14 cellular contexts compared by ENCODE assay signal in the genomic region with DNA sequence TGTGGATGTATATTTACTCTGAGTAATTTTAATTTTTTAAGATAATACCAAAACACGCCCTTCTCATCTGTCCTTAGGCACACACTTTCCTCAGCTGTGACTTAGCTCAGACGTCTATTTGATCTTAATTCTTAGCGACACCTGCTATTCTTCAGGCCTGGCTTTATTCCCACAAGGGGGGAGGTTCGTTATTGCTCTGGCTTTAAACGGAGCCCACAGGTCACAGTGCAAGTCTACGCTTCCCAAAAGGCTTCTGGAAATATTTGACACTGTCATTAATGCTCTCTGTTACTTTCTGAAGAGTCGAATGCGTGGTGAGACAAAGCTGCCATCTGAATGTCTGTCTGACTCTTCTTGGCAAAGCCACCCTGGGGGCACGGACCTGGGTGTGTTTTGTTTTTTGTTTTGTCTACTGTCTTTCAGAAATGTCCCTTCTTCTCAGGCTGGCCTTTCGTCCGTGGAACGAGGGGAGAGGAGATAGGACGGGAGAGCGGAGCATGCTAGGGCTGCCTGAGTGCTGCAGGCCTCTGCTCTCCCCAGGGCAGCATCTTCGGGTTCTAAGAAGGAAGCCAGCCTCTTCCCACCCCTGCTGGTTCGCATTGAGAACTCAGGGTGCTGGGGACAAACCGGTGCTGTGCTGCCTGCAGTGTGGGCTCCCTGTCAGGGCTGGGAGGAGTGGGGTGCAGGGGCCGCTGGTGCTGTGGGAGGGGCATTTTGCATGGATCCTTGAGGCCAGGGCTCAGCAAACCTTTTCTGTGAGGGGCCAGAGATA.
"Had no signal": no experiment of that assay in that cellular context is flagged by ENCODE, and none has a peak within 500 bp of the region (broad histone marks: within the 10 kb centered on the region; RNA-seq: fewer than 3 reads in every experiment).

No MANE protein-coding gene starts in this region.

- H3K9me3 ChIP-seq: esophagus muscularis mucosa, neutrophil, sigmoid colon, transverse colon had no signal

- DNase-seq: activated CD4-positive, alpha-beta T cell treated with anti-CD3 and anti-CD28 coated beads, Interleukin-2, amount 50 U/mL, for 4 hours; activated CD4-positive, CD25-positive, alpha-beta regulatory T cell treated with anti-CD3 and anti-CD28 coated beads, Interleukin-2, amount 50 U/mL, for 72 hours; activated CD8-positive, alpha-beta memory T cell treated with anti-CD3 and anti-CD28 coated beads, Interleukin-2, amount 10 ng/mL, durations not matched to agents 7 days and 5 days; activated effector memory CD4-positive, alpha-beta T cell treated with anti-CD3 and anti-CD28 coated beads, Interleukin-2, amount 50 U/mL, for 16 hours; activated T-cell treated with anti-CD3 and anti-CD28 coated beads, Interleukin-2, amount 50 U/mL, for 4 hours; amniotic stem cell; foreskin fibroblast; sigmoid colon; stimulated activated CD4-positive, alpha-beta T cell treated with anti-CD3 and anti-CD28 coated beads, Interleukin-2, amount 100 ng/mL, for 24 hours; stimulated activated naive B cell treated with anti-CD40 and anti-IgM and Interleukin-4, amounts not matched to agents 10 μg/mL and 1 μg/mL and 100 μg/mL, for 72 hours; transverse colon had no signal

- H3K27ac ChIP-seq: neutrophil, transverse colon had no signal

- H3K27me3 Mint-ChIP-seq: stimulated activated naive B cell treated with anti-CD40 and anti-IgM and Interleukin-4, amounts not matched to agents 10 μg/mL and 1 μg/mL and 100 μg/mL, for 72 hours had no signal

- H3K36me3 Mint-ChIP-seq: activated CD8-positive, alpha-beta memory T cell treated with anti-CD3 and anti-CD28 coated beads, Interleukin-2, amount 10 ng/mL, durations not matched to agents 7 days and 5 days; activated naive CD4-positive, alpha-beta T cell treated with anti-CD3 and anti-CD28 coated beads, Interleukin-2, amount 50 U/mL, for 72 hours; stimulated activated naive B cell treated with anti-CD40 and anti-IgM and Interleukin-4, amounts not matched to agents 10 μg/mL and 1 μg/mL and 100 μg/mL, for 72 hours had no signal

- H3K4me1 Mint-ChIP-seq: activated CD8-positive, alpha-beta memory T cell treated with anti-CD3 and anti-CD28 coated beads, Interleukin-2, amount 10 ng/mL, durations not matched to agents 7 days and 5 days had no signal

- ATAC-seq: activated CD8-positive, alpha-beta memory T cell treated with anti-CD3 and anti-CD28 coated beads, Interleukin-2, amount 10 ng/mL, durations not matched to agents 7 days and 5 days; activated naive CD4-positive, alpha-beta T cell treated with anti-CD3 and anti-CD28 coated beads, Interleukin-2, amount 50 U/mL, for 72 hours; activated T-cell treated with anti-CD3 and anti-CD28 coated beads, Interleukin-2, amount 50 U/mL, for 4 hours; stimulated activated naive B cell treated with anti-CD40 and anti-IgM and Interleukin-4, amounts not matched to agents 10 μg/mL and 1 μg/mL and 100 μg/mL, for 72 hours had no signal

- H3K27ac Mint-ChIP-seq: activated CD8-positive, alpha-beta memory T cell treated with anti-CD3 and anti-CD28 coated beads, Interleukin-2, amount 10 ng/mL, durations not matched to agents 7 days and 5 days; stimulated activated naive B cell treated with anti-CD40 and anti-IgM and Interleukin-4, amounts not matched to agents 10 μg/mL and 1 μg/mL and 100 μg/mL, for 72 hours had no signal

- H3K9me3 Mint-ChIP-seq: activated T-cell treated with anti-CD3 and anti-CD28 coated beads, Interleukin-2, amount 50 U/mL, for 4 hours; stimulated activated naive B cell treated with anti-CD40 and anti-IgM and Interleukin-4, amounts not matched to agents 10 μg/mL and 1 μg/mL and 100 μg/mL, for 72 hours had no signal

- H3K27me3 ChIP-seq: esophagus muscularis mucosa, neutrophil, sigmoid colon, transverse colon had no signal

- H3K4me3 Mint-ChIP-seq: activated CD8-positive, alpha-beta memory T cell treated with anti-CD3 and anti-CD28 coated beads, Interleukin-2, amount 10 ng/mL, durations not matched to agents 7 days and 5 days; activated T-cell treated with anti-CD3 and anti-CD28 coated beads, Interleukin-2, amount 50 U/mL, for 4 hours; stimulated activated naive B cell treated with anti-CD40 and anti-IgM and Interleukin-4, amounts not matched to agents 10 μg/mL and 1 μg/mL and 100 μg/mL, for 72 hours had no signal

- H3K36me3 ChIP-seq: esophagus muscularis mucosa, neutrophil, sigmoid colon, transverse colon had no signal

- H3K4me3 ChIP-seq: esophagus muscularis mucosa, sigmoid colon, transverse colon had no signal
